In the genomic region with DNA sequence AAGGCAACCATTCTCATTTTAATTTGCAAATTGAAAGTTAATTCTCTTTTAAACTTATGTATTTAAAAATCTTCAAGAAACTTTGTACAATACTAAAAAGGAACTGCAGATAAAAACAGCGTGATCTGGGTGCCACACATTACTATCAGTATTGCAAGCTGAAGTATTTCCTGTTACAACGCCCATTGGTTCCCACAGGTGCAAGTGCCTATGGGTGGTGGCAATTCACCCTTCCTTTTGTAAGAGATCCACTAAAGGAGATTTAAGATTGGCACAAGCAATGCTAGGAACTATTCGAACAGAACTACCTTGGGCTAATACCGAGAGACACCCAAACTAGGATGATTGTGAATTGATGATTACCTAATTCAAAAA, we compare ENCODE assay signal across 10 cellular contexts. TPM values are rescaled to one million over a fixed set of nuclear protein-coding genes. Genes with fewer than 3 reads are reported as not detected.
DNase-seq lines count a peak whose midpoint lies in the region; ATAC-seq and TF ChIP-seq lines count a peak whose summit lies in the region.
"Had no signal": no experiment of that assay in that cellular context is flagged by ENCODE, and none has a peak within 500 bp of the region (broad histone marks: within the 10 kb centered on the region; RNA-seq: fewer than 3 reads in every experiment).

No MANE protein-coding gene starts in this region.

- peak overlapping the region; percentile 94 for H3K27ac Mint-ChIP-seq in activated naive CD4-positive, alpha-beta T cell treated with anti-CD3 and anti-CD28 coated beads for 36 hours
- peak overlapping the region; percentile 83 for H3K27ac Mint-ChIP-seq in dendritic cell treated with granulocyte-macrophage colony-stimulating factor and Interleukin-4, amounts not matched to agents 40 ng/mL and 50 ng/mL, for 4 days

- H3K4me3 ChIP-seq in OCI-LY7 (ENCODE audit: low read depth, low read length, poor library complexity, severe bottlenecking) (peak overlapping the region; percentile 75), transverse colon (peak overlapping the region in 2 of 4 donors; percentile 14 to 43)

- peak overlapping the region; percentile 93 for H2AFZ ChIP-seq in OCI-LY7 (ENCODE audit: low read length)

- in situ Hi-C loops in transverse colon (cut with MboI; ENCODE audit: low pct_ligation_motif_present in 1 of 4, low pct_unique_long_range_greater_than_20kb in 1 of 4, low sequenced_read_pairs in 3 of 4): loop anchor here in 1 of 4 donors (25.0 kb wide), 1 partner anchor 172 kb away; no protein-coding TSS in a partner anchor

- no peak for TF ChIP-seq POLR2A in transverse colon (IDR thresholded peaks at IDR 0.05)

- peaks cover 43% of the 10 kb centered on the region for H3K4me1 Mint-ChIP-seq in activated naive CD4-positive, alpha-beta T cell treated with anti-CD3 and anti-CD28 coated beads for 36 hours (ENCODE audit: low read depth)
- peaks cover 56% of the 10 kb centered on the region for H3K4me1 Mint-ChIP-seq in dendritic cell treated with granulocyte-macrophage colony-stimulating factor and Interleukin-4, amounts not matched to agents 40 ng/mL and 50 ng/mL, for 4 days (ENCODE audit: low read depth)

- peak overlapping the region; percentile 85 for H3K4me3 Mint-ChIP-seq in activated naive CD4-positive, alpha-beta T cell treated with anti-CD3 and anti-CD28 coated beads for 36 hours
- no peak overlapping the region for H3K4me3 Mint-ChIP-seq in dendritic cell treated with granulocyte-macrophage colony-stimulating factor and Interleukin-4, amounts not matched to agents 40 ng/mL and 50 ng/mL, for 4 days

- H3K4me2 ChIP-seq in OCI-LY7 (ENCODE audit: low read length): peak overlapping the region; percentile 92

- peaks cover 1% of the 10 kb centered on the region for H3K9me3 Mint-ChIP-seq in activated naive CD4-positive, alpha-beta T cell treated with anti-CD3 and anti-CD28 coated beads for 36 hours
- no peaks in the 10 kb centered on the region for H3K9me3 Mint-ChIP-seq in dendritic cell treated with granulocyte-macrophage colony-stimulating factor and Interleukin-4, amounts not matched to agents 40 ng/mL and 50 ng/mL, for 4 days

- H3K4me1 ChIP-seq in OCI-LY7 (ENCODE audit: insufficient read depth, low read length, poor library complexity, severe bottlenecking) (peaks cover 30% of the 10 kb centered on the region), transverse colon (peaks cover 19 to 39% (median 29%) of the 10 kb centered on the region in 4 donors)

- H3K9me2 ChIP-seq in OCI-LY7 (ENCODE audit: insufficient read depth, low read length): no peaks in the 10 kb centered on the region

- DNase-seq in activated naive CD4-positive, alpha-beta T cell treated with anti-CD3 and anti-CD28 coated beads for 36 hours: peak; percentile 65
- no peak for DNase-seq in activated naive CD4-positive, alpha-beta T cell treated with anti-CD3 and anti-CD28 coated beads, Interleukin-2, amount 50 U/mL, for 16 hours
- peak; percentile 72 for DNase-seq in OCI-LY7 (ENCODE audit: low spot score)
- DNase-seq in transverse colon: peak; percentile 38
- DNase-seq in NCI-H69 (lab: John Stamatoyannopoulos, UW): no peak
- no peak for DNase-seq in D341Med (ENCODE audit: low spot score)
- DNase-seq: BE2C, kidney had no signal

- CTCF ChIA-PET in activated naive CD4-positive, alpha-beta T cell treated with anti-CD3 and anti-CD28 coated beads for 36 hours (lab: Charles Lee): interaction anchor here (0.6 to 3.4 kb wide), 4 partner anchors 11 to 1911 kb away, joined by 3 to 38 read pairs (median 4); partner anchors contain the start of gene SUDS3
- CTCF ChIA-PET in OCI-LY7 (lab: Charles Lee; ENCODE audit: unreplicated experiment): no interaction called here

- TF ChIP-seq CTCF in OCI-LY7 (conservative IDR thresholded peaks at IDR 0.05; ENCODE audit: low read length) (no peak), transverse colon (IDR thresholded peaks at IDR 0.05) (no peak)

- peaks cover 15% of the 10 kb centered on the region for H3K36me3 ChIP-seq in OCI-LY7 (ENCODE audit: insufficient read depth, low read length)
- H3K36me3 ChIP-seq in transverse colon: no peaks in the 10 kb centered on the region
- H3K36me3 ChIP-seq: BE2C had no signal

- H3K9me3 ChIP-seq in OCI-LY7 (ENCODE audit: low read length) (peaks cover 14% of the 10 kb centered on the region; the same call in 1 of the 2 replicates), transverse colon (no peaks in the 10 kb centered on the region)
- H3K9me3 ChIP-seq: BE2C had no signal

- H3K36me3 Mint-ChIP-seq in activated naive CD4-positive, alpha-beta T cell treated with anti-CD3 and anti-CD28 coated beads for 36 hours (ENCODE audit: low read depth): peaks cover 3% of the 10 kb centered on the region
- peaks cover 13% of the 10 kb centered on the region for H3K36me3 Mint-ChIP-seq in dendritic cell treated with granulocyte-macrophage colony-stimulating factor and Interleukin-4, amounts not matched to agents 40 ng/mL and 50 ng/mL, for 4 days (ENCODE audit: low read depth)

- H3K79me2 ChIP-seq in OCI-LY7 (ENCODE audit: insufficient read depth, low read depth, low read length): peaks cover 53% of the 10 kb centered on the region

- no peaks in the 10 kb centered on the region for H3K27me3 ChIP-seq in transverse colon
- H3K27me3 ChIP-seq: BE2C had no signal

- no TSS peak for BruUV-seq in OCI-LY7 (replicated peaks; lab: Mats Ljungman, UMichigan)

- intact Hi-C loops in activated naive CD4-positive, alpha-beta T cell treated with anti-CD3 and anti-CD28 coated beads for 36 hours (cut with micrococcal nuclease): loop anchor here (1.0 to 5.0 kb wide), 6 partner anchors 14 to 322 kb away; partner anchors contain the start of genes PEBP1 and WSB2
- intact Hi-C loops in OCI-LY7 (cut with micrococcal nuclease; ENCODE audit: unreplicated experiment): no loop called here
- intact Hi-C loops in dendritic cell treated with granulocyte-macrophage colony-stimulating factor and Interleukin-4, amounts not matched to agents 40 ng/mL and 50 ng/mL, for 4 days (cut with micrococcal nuclease): loop anchor here (5.0 kb wide), 1 partner anchor 122 kb away; no protein-coding TSS in a partner anchor
- intact Hi-C loops in transverse colon (cut with DNase I; ENCODE audit: low total_unique reads): no loop called here

- 45 to 49% methylated on average over 4 of the region's 4 CpGs for WGBS in transverse colon (ENCODE audit: low coverage in 1 of 2), 2 donors

- peak overlapping the region; percentile 70 for H3K27ac ChIP-seq in OCI-LY7 (ENCODE audit: low read depth, low read length, poor library complexity, severe bottlenecking)
- H3K27ac ChIP-seq in transverse colon: peak overlapping the region; percentile 71 to 81 (median 76)

- no peak for TF ChIP-seq EP300 in transverse colon (IDR thresholded peaks at IDR 0.05; ENCODE audit: low read depth)

- POLR2A ChIA-PET in OCI-LY7 (lab: Charles Lee): interaction anchor here (0.7 to 3.6 kb wide), 9 partner anchors 11 to 482 kb away, joined by 3 to 22 read pairs (median 4); partner anchors contain the start of genes PEBP1, SUDS3 and TAOK3

- H3K27me3 Mint-ChIP-seq in activated naive CD4-positive, alpha-beta T cell treated with anti-CD3 and anti-CD28 coated beads for 36 hours (ENCODE audit: low read depth): no peaks in the 10 kb centered on the region
- H3K27me3 Mint-ChIP-seq in dendritic cell treated with granulocyte-macrophage colony-stimulating factor and Interleukin-4, amounts not matched to agents 40 ng/mL and 50 ng/mL, for 4 days: no peaks in the 10 kb centered on the region

- H4K20me1 ChIP-seq in OCI-LY7 (ENCODE audit: insufficient read depth, low read length): no peaks in the 10 kb centered on the region

- ATAC-seq in HG03469 (IDR thresholded peaks at IDR 0.05; ENCODE audit: unreplicated experiment): no peak

RNA-seq across cellular contexts. Expression of gene TAOK3, which starts 13.2 kb away (rescaled TPM):
- 10 to 100 TPM; 49.1 to 49.2 TPM for total RNA-seq in activated naive CD4-positive, alpha-beta T cell treated with anti-CD3 and anti-CD28 coated beads for 36 hours
- total RNA-seq in OCI-LY7 (2014; rRNA removed; shearing (Covaris generic)): 30.7 and 48.4 TPM in 2 replicates
- total RNA-seq in OCI-LY7 (2022): 56.0 and 56.9 TPM in 2 replicates
- 10 to 100 TPM; 40.4 to 93.2 (median 79.2) TPM for total RNA-seq in transverse colon

RNA-seq across cellular contexts. Expression of gene SUDS3, which starts 16.8 kb away (rescaled TPM):
- 10 to 100 TPM; 17.5 to 18.6 TPM for total RNA-seq in activated naive CD4-positive, alpha-beta T cell treated with anti-CD3 and anti-CD28 coated beads for 36 hours
- total RNA-seq in OCI-LY7 (2014; rRNA removed; shearing (Covaris generic)): 33.8 and 34.4 TPM in 2 replicates
- total RNA-seq in OCI-LY7 (2022) (39.1 and 45.2 TPM in 2 replicates), transverse colon (10 to 100 TPM; 27.5 to 63.4 (median 45.7) TPM)

Comparison
In these comparisons a context has a peak if more than half of its experiments do, and no peak if none do; other contexts are left out.
1. DNase-seq: peak in activated naive CD4-positive, alpha-beta T cell treated with anti-CD3 and anti-CD28 coated beads for 36 hours (single experiment), OCI-LY7 (single experiment) and transverse colon (single experiment); none in activated naive CD4-positive, alpha-beta T cell treated with anti-CD3 and anti-CD28 coated beads, Interleukin-2, amount 50 U/mL, for 16 hours (single experiment), NCI-H69 (single experiment) and D341Med (single experiment).
2. intact Hi-C loops: an anchor here in activated naive CD4-positive, alpha-beta T cell treated with anti-CD3 and anti-CD28 coated beads for 36 hours (1.0 to 5.0 kb wide) and dendritic cell treated with granulocyte-macrophage colony-stimulating factor and Interleukin-4, amounts not matched to agents 40 ng/mL and 50 ng/mL, for 4 days (5.0 kb wide); none called in OCI-LY7 and transverse colon.